1 cellular context compared by ENCODE assay signal in genomic region chr7:123797673-123798526, GRCh38.
TF ChIP-seq lines count a peak whose summit lies in the region.

No MANE protein-coding gene starts in this region.

TF ChIP-seq in HEK293, 187 proteins besides CTCF, POLR2A, EP300 and RAD21 (continued from another document and continues in another):
- TF ChIP-seq PRDM10 (tag by site-specific recombination; IDR thresholded peaks at IDR 0.05) (peak; percentile 16; the same call in 1 of the 2 replicates), BCL11A (tag by site-specific recombination; IDR thresholded peaks at IDR 0.05; ENCODE audit: low read depth) (0 out of 2 replicates have a peak, but pooled peaks have one; percentile 62), ZNF354C (tag by site-specific recombination; IDR thresholded peaks at IDR 0.05; ENCODE audit: borderline replicate concordance, low read depth) (no peak), TCF7L2 (IDR thresholded peaks at IDR 0.05; ENCODE audit: borderline replicate concordance, low read depth, low read length) (peak; percentile 74), PATZ1 (tag by site-specific recombination; IDR thresholded peaks at IDR 0.05) (peak; percentile 32; the same call in 1 of the 2 replicates), ZNF76 (tag by site-specific recombination; IDR thresholded peaks at IDR 0.05; ENCODE audit: borderline replicate concordance, low read depth) (no peak), OVOL3 (tag by site-specific recombination; IDR thresholded peaks at IDR 0.05) (no peak), SCRT2 (tag by site-specific recombination; IDR thresholded peaks at IDR 0.05) (peak; percentile 94), ZNF10 (tag by site-specific recombination; IDR thresholded peaks at IDR 0.05) (peak; percentile 62; the same call in 1 of the 2 replicates), ZNF549 (tag by site-specific recombination; IDR thresholded peaks at IDR 0.05) (no peak), ZNF792 (tag by site-specific recombination; IDR thresholded peaks at IDR 0.05) (no peak), PRDM4 (tag by site-specific recombination; IDR thresholded peaks at IDR 0.05) (peak; percentile 77), ZNF544 (tag by site-specific recombination; IDR thresholded peaks at IDR 0.05) (no peak), ZNF560 (tag by site-specific recombination; IDR thresholded peaks at IDR 0.05; ENCODE audit: borderline replicate concordance) (no peak), KLF7 (tag by site-specific recombination; IDR thresholded peaks at IDR 0.05; ENCODE audit: borderline replicate concordance) (peak; percentile 48; the same call in 1 of the 2 replicates), MYNN (tag by site-specific recombination; IDR thresholded peaks at IDR 0.05; ENCODE audit: borderline replicate concordance) (no peak), ZNF138 (tag by site-specific recombination; IDR thresholded peaks at IDR 0.05; ENCODE audit: borderline replicate concordance) (no peak), ZBTB11 (tag by site-specific recombination; conservative IDR thresholded peaks at IDR 0.05; ENCODE audit: low read depth) (no peak), ZNF174 (tag by site-specific recombination; IDR thresholded peaks at IDR 0.05) (no peak), BCL6B (tag by site-specific recombination; IDR thresholded peaks at IDR 0.05) (peak; percentile 8; the same call in 1 of the 2 replicates), ZNF394 (tag by site-specific recombination; IDR thresholded peaks at IDR 0.05; ENCODE audit: borderline replicate concordance) (0 out of 2 replicates have a peak, but pooled peaks have one; percentile 48), GLI2 (tag by site-specific recombination; IDR thresholded peaks at IDR 0.05; ENCODE audit: borderline replicate concordance, low read depth) (peak; percentile 59; the same call in 1 of the 2 replicates), BCL11B (tag by site-specific recombination; IDR thresholded peaks at IDR 0.05; ENCODE audit: low read depth) (no peak), ZNF169 (tag by site-specific recombination; IDR thresholded peaks at IDR 0.05) (no peak), ZNF658 (tag by site-specific recombination; IDR thresholded peaks at IDR 0.05) (no peak), ZNF580 (tag by site-specific recombination; IDR thresholded peaks at IDR 0.05) (peak; percentile 26; the same call in 1 of the 2 replicates), EGR2 (tag by site-specific recombination; IDR thresholded peaks at IDR 0.05; ENCODE audit: low read depth) (no peak), ZNF623 (tag by site-specific recombination; IDR thresholded peaks at IDR 0.05) (peak; percentile 41; the same call in 1 of the 2 replicates), PRDM1 (tag by site-specific recombination; IDR thresholded peaks at IDR 0.05) (peak; percentile 83), ZNF449 (tag by site-specific recombination; IDR thresholded peaks at IDR 0.05) (peak; percentile 27; the same call in 1 of the 2 replicates), ZNF624 (tag by site-specific recombination; IDR thresholded peaks at IDR 0.05) (no peak), ZFP41 (tag by site-specific recombination; IDR thresholded peaks at IDR 0.05; ENCODE audit: borderline replicate concordance) (no peak), ZNF701 (tag by site-specific recombination; IDR thresholded peaks at IDR 0.05) (no peak), ZNF843 (tag by site-specific recombination; IDR thresholded peaks at IDR 0.05) (peak; percentile 91), OSR2 (tag by site-specific recombination; IDR thresholded peaks at IDR 0.05) (peak; percentile 93), ZSCAN23 (tag by site-specific recombination; IDR thresholded peaks at IDR 0.05) (peak; percentile 90; the same call in 1 of the 2 replicates), ZEB2 (tag by site-specific recombination; IDR thresholded peaks at IDR 0.05) (0 out of 2 replicates have a peak, but pooled peaks have one; percentile 50), HIC1 (tag by site-specific recombination; IDR thresholded peaks at IDR 0.05) (peak; percentile 83), AEBP2 (tag by site-specific recombination; IDR thresholded peaks at IDR 0.05; ENCODE audit: borderline replicate concordance) (no peak), ZNF548 (tag by site-specific recombination; IDR thresholded peaks at IDR 0.05) (no peak)
